Comparison of ENCODE assay signal across 13 cellular contexts in the genomic region with DNA sequence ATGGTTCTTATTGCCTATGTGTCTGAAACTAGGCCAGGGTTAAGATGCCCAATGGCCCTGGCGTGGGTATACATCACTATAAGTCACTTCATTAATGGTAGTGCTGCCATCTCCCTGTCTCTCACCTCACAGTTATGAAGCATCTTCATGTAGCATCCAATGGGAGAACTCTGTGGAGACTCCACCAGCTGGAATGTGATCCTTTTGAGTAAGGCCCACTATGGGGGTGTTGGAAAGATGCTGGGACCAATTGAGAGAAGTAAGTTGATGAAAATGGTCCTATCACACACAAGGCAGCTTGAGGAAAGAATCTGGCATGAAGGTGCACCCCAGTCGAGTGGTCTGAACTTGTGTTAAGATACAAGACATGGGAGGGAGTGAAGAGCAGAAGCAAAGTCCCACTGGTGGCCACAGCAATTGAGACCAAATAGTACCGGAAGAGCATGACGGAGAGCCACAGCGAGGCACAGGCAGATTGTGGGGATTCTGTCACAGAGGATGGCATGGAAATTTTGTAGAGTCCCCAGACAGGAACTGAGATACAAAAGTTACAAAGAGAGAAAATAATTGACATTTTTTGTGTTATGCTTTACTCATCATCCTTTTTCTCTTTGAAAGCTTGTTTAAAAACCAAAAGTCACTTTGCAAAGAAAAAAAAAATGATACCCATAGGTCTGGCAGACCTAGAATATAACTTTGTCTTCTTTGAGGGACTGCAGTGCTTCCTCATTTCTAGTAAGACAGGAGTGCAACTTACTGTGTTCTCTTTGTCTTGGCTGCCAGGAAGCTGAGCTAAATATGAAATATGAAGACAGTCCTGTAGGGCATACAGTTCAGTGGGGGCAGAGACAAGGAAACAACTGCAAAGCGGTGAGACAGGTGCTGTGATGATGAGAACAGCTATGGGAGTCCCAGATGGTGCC. TPM values are rescaled to one million over a fixed set of nuclear protein-coding genes. Genes with fewer than 3 reads are reported as not detected.
DNase-seq lines count a peak whose midpoint lies in the region; ATAC-seq and TF ChIP-seq lines count a peak whose summit lies in the region.
"Had no signal": no experiment of that assay in that cellular context is flagged by ENCODE, and none has a peak within 500 bp of the region (broad histone marks: within the 10 kb centered on the region; RNA-seq: fewer than 3 reads in every experiment).

No MANE protein-coding gene starts in this region.

- H3K9me3 ChIP-seq in WERI-Rb-1 (ENCODE audit: severe bottlenecking) (no peaks in the 10 kb centered on the region), GM23248 (ENCODE audit: low read depth) (no peaks in the 10 kb centered on the region)

- no peak overlapping the region for H3K27ac Mint-ChIP-seq in activated naive CD4-positive, alpha-beta T cell treated with anti-CD3 and anti-CD28 coated beads for 36 hours
- no peak overlapping the region for H3K27ac Mint-ChIP-seq in dendritic cell treated with granulocyte-macrophage colony-stimulating factor and Interleukin-4, amounts not matched to agents 40 ng/mL and 50 ng/mL, for 4 days
- no peak overlapping the region for H3K27ac Mint-ChIP-seq in stimulated activated naive B cell treated with anti-CD40 and anti-IgM and Interleukin-4, amounts not matched to agents 10 μg/mL and 1 μg/mL and 100 μg/mL, for 72 hours
- H3K27ac Mint-ChIP-seq in progenitor cell of endocrine pancreas, result no peak overlapping the region
- H3K27ac Mint-ChIP-seq: H9 had no signal

- peak; percentile 44 for DNase-seq in activated naive CD4-positive, alpha-beta T cell treated with anti-CD3 and anti-CD28 coated beads for 36 hours
- DNase-seq in activated naive CD4-positive, alpha-beta T cell treated with Interleukin-2 at 50 U/mL for 16 hours, result no peak
- DNase-seq in NOMO-1 treated with DMSO at 0.1 percent for 48 hours (lab: John Stamatoyannopoulos, UW; ENCODE audit: unreplicated experiment) (peak; percentile 43), progenitor cell of endocrine pancreas (ENCODE audit: low spot score, unreplicated experiment) (no peak), WERI-Rb-1 (no peak), GM23248 (no peak)
- DNase-seq in stimulated activated naive B cell treated with anti-CD40 and anti-IgM and Interleukin-4, amounts not matched to agents 10 μg/mL and 1 μg/mL and 100 μg/mL, for 72 hours, result no peak
- DNase-seq: H9 had no signal

- CTCF ChIA-PET in activated naive CD4-positive, alpha-beta T cell treated with anti-CD3 and anti-CD28 coated beads for 36 hours (lab: Charles Lee), result interaction anchor here (1.0 to 8.7 kb wide), 13 partner anchors 11 to 276 kb away, joined by 3 to 76 read pairs (median 5); no protein-coding TSS in a partner anchor

- H3K79me2 ChIP-seq in GM23248 (ENCODE audit: insufficient read depth), result no peaks in the 10 kb centered on the region

- WGBS in GM23248 (ENCODE audit: low coverage in 1 of 2, low lambda C conversion rate in 2 of 2, missing lambda C conversion rate in 2 of 2), 2 experiments, result 63 to 66% methylated on average over 6 of the region's 6 CpGs

- H3K9ac ChIP-seq in GM23248, result no peak overlapping the region

- no peaks in the 10 kb centered on the region for H3K4me1 ChIP-seq in GM23248 (ENCODE audit: insufficient read depth)

- no peaks in the 10 kb centered on the region for H4K20me1 ChIP-seq in GM23248 (ENCODE audit: insufficient read depth)

- in situ Hi-C loops in GM23248 (cut with MboI), result no loop called here

- peaks cover 53% of the 10 kb centered on the region for H3K27me3 ChIP-seq in WERI-Rb-1 (ENCODE audit: insufficient read depth, low read depth, severe bottlenecking)
- peaks cover 5% of the 10 kb centered on the region for H3K27me3 ChIP-seq in GM23248 (replicated peaks; ENCODE audit: insufficient read depth)
- H3K27me3 ChIP-seq: cardiac muscle cell had no signal

- H3K27me3 Mint-ChIP-seq in activated naive CD4-positive, alpha-beta T cell treated with anti-CD3 and anti-CD28 coated beads for 36 hours (ENCODE audit: low read depth), result no peaks in the 10 kb centered on the region
- H3K27me3 Mint-ChIP-seq in dendritic cell treated with granulocyte-macrophage colony-stimulating factor and Interleukin-4, amounts not matched to agents 40 ng/mL and 50 ng/mL, for 4 days, result no peaks in the 10 kb centered on the region
- no peaks in the 10 kb centered on the region for H3K27me3 Mint-ChIP-seq in stimulated activated naive B cell treated with anti-CD40 and anti-IgM and Interleukin-4, amounts not matched to agents 10 μg/mL and 1 μg/mL and 100 μg/mL, for 72 hours
- peaks cover 4% of the 10 kb centered on the region for H3K27me3 Mint-ChIP-seq in progenitor cell of endocrine pancreas

- ATAC-seq in stimulated activated naive B cell treated with anti-CD40 and anti-IgM and Interleukin-4, amounts not matched to agents 10 μg/mL and 1 μg/mL and 100 μg/mL, for 72 hours (replicated peaks), result peak; percentile 31 to 44
- ATAC-seq: HepG2, Panc1 had no signal

- peaks cover 27% of the 10 kb centered on the region for H3K36me3 Mint-ChIP-seq in activated naive CD4-positive, alpha-beta T cell treated with anti-CD3 and anti-CD28 coated beads for 36 hours (ENCODE audit: low read depth)
- H3K36me3 Mint-ChIP-seq in dendritic cell treated with granulocyte-macrophage colony-stimulating factor and Interleukin-4, amounts not matched to agents 40 ng/mL and 50 ng/mL, for 4 days (ENCODE audit: low read depth), result peaks cover 63% of the 10 kb centered on the region
- peaks cover 37 to 61% of the 10 kb centered on the region in 2 donors for H3K36me3 Mint-ChIP-seq in stimulated activated naive B cell treated with anti-CD40 and anti-IgM and Interleukin-4, amounts not matched to agents 10 μg/mL and 1 μg/mL and 100 μg/mL, for 72 hours
- H3K36me3 Mint-ChIP-seq in progenitor cell of endocrine pancreas (ENCODE audit: insufficient read depth), result no peaks in the 10 kb centered on the region

- no peak overlapping the region for H3K4me3 Mint-ChIP-seq in activated naive CD4-positive, alpha-beta T cell treated with anti-CD3 and anti-CD28 coated beads for 36 hours
- peak overlapping the region; percentile 79 for H3K4me3 Mint-ChIP-seq in dendritic cell treated with granulocyte-macrophage colony-stimulating factor and Interleukin-4, amounts not matched to agents 40 ng/mL and 50 ng/mL, for 4 days
- H3K4me3 Mint-ChIP-seq in stimulated activated naive B cell treated with anti-CD40 and anti-IgM and Interleukin-4, amounts not matched to agents 10 μg/mL and 1 μg/mL and 100 μg/mL, for 72 hours, result peak overlapping the region in 1 of 2 donors; percentile 78
- H3K4me3 Mint-ChIP-seq in progenitor cell of endocrine pancreas (ENCODE audit: low read depth), result no peak overlapping the region
- H3K4me3 Mint-ChIP-seq: H9 had no signal

- TF ChIP-seq CTCF in progenitor cell of endocrine pancreas (IDR thresholded peaks at IDR 0.05; ENCODE audit: unreplicated experiment), result no peak
- no peak for TF ChIP-seq CTCF in WERI-Rb-1 (IDR thresholded peaks at IDR 0.05; ENCODE audit: low read depth, low read length)

- no peak overlapping the region for H3K4me2 ChIP-seq in GM23248 (ENCODE audit: unreplicated experiment)

- H2AFZ ChIP-seq in GM23248, result no peak overlapping the region

- no peak overlapping the region for H3K27ac ChIP-seq in WERI-Rb-1
- no peak overlapping the region for H3K27ac ChIP-seq in GM23248
- H3K27ac ChIP-seq: cardiac muscle cell had no signal

- H3K9me3 Mint-ChIP-seq in activated naive CD4-positive, alpha-beta T cell treated with anti-CD3 and anti-CD28 coated beads for 36 hours, result no peaks in the 10 kb centered on the region
- no peaks in the 10 kb centered on the region for H3K9me3 Mint-ChIP-seq in dendritic cell treated with granulocyte-macrophage colony-stimulating factor and Interleukin-4, amounts not matched to agents 40 ng/mL and 50 ng/mL, for 4 days
- no peaks in the 10 kb centered on the region for H3K9me3 Mint-ChIP-seq in stimulated activated naive B cell treated with anti-CD40 and anti-IgM and Interleukin-4, amounts not matched to agents 10 μg/mL and 1 μg/mL and 100 μg/mL, for 72 hours
- no peaks in the 10 kb centered on the region for H3K9me3 Mint-ChIP-seq in progenitor cell of endocrine pancreas (ENCODE audit: low read depth)
- H3K9me3 Mint-ChIP-seq: H9 had no signal

- no peaks in the 10 kb centered on the region for H3F3A ChIP-seq in GM23248 (ENCODE audit: insufficient read depth)

- H3K4me1 Mint-ChIP-seq in activated naive CD4-positive, alpha-beta T cell treated with anti-CD3 and anti-CD28 coated beads for 36 hours (ENCODE audit: low read depth), result peaks cover 62% of the 10 kb centered on the region
- H3K4me1 Mint-ChIP-seq in dendritic cell treated with granulocyte-macrophage colony-stimulating factor and Interleukin-4, amounts not matched to agents 40 ng/mL and 50 ng/mL, for 4 days (ENCODE audit: low read depth), result peaks cover 57% of the 10 kb centered on the region
- peaks cover 44 to 62% of the 10 kb centered on the region in 2 donors for H3K4me1 Mint-ChIP-seq in stimulated activated naive B cell treated with anti-CD40 and anti-IgM and Interleukin-4, amounts not matched to agents 10 μg/mL and 1 μg/mL and 100 μg/mL, for 72 hours
- H3K4me1 Mint-ChIP-seq in progenitor cell of endocrine pancreas (ENCODE audit: low read depth), result peaks cover 2% of the 10 kb centered on the region

- intact Hi-C loops in activated naive CD4-positive, alpha-beta T cell treated with anti-CD3 and anti-CD28 coated beads for 36 hours (cut with micrococcal nuclease), result loop anchor here (2.0 to 10.0 kb wide), 5 partner anchors 169 to 1355 kb away; partner anchors contain the start of genes PNO1 and PPP3R1
- intact Hi-C loops in dendritic cell treated with granulocyte-macrophage colony-stimulating factor and Interleukin-4, amounts not matched to agents 40 ng/mL and 50 ng/mL, for 4 days (cut with micrococcal nuclease), result loop anchor here (10.0 kb wide), 1 partner anchor 275 kb away; the partner anchor contains the start of genes APLF and FBXO48

- no peak overlapping the region for H3K4me3 ChIP-seq in WERI-Rb-1 (ENCODE audit: low read depth, low read length)
- no peak overlapping the region for H3K4me3 ChIP-seq in GM23248
- H3K4me3 ChIP-seq: cardiac muscle cell had no signal

- H3K36me3 ChIP-seq in WERI-Rb-1, result no peaks in the 10 kb centered on the region
- no peaks in the 10 kb centered on the region for H3K36me3 ChIP-seq in GM23248 (ENCODE audit: low read depth)
- H3K36me3 ChIP-seq: cardiac muscle cell had no signal

- H3K9me2 ChIP-seq in GM23248 (ENCODE audit: insufficient read depth), result no peaks in the 10 kb centered on the region

RNA-seq across cellular contexts. Expression of gene ARHGAP25, which starts 4.9 kb away (rescaled TPM):
- 10 to 100 TPM; 43.0 to 46.7 TPM for total RNA-seq in activated naive CD4-positive, alpha-beta T cell treated with anti-CD3 and anti-CD28 coated beads for 36 hours
- 1.3 and 1.8 TPM in 2 replicates for total RNA-seq in progenitor cell of endocrine pancreas
- total RNA-seq in GM23248 (2014; rRNA removed; shearing (Covaris generic)), result not detected in 2 replicates
- polyA plus RNA-seq in GM23248 (2016; fragmentation: Nextera tagmentation; extraction: Ambion mirVana), result not detected in 2 replicates
- total RNA-seq: HepG2, myocyte had no signal
- polyA plus RNA-seq: HepG2 had no signal

Comparison
In these comparisons a context has a peak if more than half of its experiments do, and no peak if none do; other contexts are left out.
1. DNase-seq: peak in activated naive CD4-positive, alpha-beta T cell treated with anti-CD3 and anti-CD28 coated beads for 36 hours (single experiment) and NOMO-1 treated with DMSO at 0.1 percent for 48 hours (single experiment); none in activated naive CD4-positive, alpha-beta T cell treated with Interleukin-2 at 50 U/mL for 16 hours (single experiment), stimulated activated naive B cell treated with anti-CD40 and anti-IgM and Interleukin-4, amounts not matched to agents 10 μg/mL and 1 μg/mL and 100 μg/mL, for 72 hours (single experiment), progenitor cell of endocrine pancreas (single experiment), WERI-Rb-1 (single experiment) and GM23248 (single experiment).
2. RNA of gene ARHGAP25, which starts 4.9 kb away (total RNA-seq): 43.0 to 46.7 TPM in activated naive CD4-positive, alpha-beta T cell treated with anti-CD3 and anti-CD28 coated beads for 36 hours; 1.3 to 1.8 TPM in progenitor cell of endocrine pancreas and not detected in GM23248; every median in the first group is over 10 times any median in the second.